1 cellular context compared by ENCODE assay signal in the genomic region with DNA sequence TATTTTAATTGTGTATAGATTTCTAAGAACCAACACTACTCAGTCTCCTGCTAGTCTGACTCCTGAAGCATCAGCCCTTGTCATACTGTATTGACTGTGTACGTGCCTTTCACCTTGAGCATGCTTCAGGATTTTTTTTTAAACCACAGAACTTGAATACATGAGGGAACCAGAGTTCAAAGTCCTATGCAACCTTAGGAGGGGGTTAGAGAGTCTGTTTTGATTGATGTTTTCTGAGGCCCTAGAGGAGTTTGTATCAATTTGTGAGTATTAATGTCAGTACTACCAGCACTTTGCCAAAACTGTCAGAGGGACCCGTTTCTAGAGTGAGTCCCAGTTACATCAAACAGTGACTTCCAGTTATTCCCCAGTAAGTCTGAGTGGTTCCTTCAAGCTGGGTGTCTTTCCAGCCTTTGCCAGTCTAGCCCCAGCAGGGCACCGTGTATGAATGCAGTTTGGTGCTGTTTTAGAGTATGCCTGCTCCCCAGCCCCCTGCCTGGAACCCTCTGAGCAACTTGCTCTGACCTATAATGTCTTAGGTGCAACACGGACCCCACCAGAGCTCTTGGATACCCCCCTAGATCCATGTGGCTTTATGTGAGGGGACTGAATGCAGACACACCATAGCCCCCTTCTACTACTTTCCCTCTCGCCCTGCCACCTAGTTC.
TF ChIP-seq lines count a peak whose summit lies in the region.

No MANE protein-coding gene starts in this region.

TF ChIP-seq in GM12878, 131 proteins besides CTCF, POLR2A, EP300 and RAD21:
- TF ChIP-seq, protein P1, sequence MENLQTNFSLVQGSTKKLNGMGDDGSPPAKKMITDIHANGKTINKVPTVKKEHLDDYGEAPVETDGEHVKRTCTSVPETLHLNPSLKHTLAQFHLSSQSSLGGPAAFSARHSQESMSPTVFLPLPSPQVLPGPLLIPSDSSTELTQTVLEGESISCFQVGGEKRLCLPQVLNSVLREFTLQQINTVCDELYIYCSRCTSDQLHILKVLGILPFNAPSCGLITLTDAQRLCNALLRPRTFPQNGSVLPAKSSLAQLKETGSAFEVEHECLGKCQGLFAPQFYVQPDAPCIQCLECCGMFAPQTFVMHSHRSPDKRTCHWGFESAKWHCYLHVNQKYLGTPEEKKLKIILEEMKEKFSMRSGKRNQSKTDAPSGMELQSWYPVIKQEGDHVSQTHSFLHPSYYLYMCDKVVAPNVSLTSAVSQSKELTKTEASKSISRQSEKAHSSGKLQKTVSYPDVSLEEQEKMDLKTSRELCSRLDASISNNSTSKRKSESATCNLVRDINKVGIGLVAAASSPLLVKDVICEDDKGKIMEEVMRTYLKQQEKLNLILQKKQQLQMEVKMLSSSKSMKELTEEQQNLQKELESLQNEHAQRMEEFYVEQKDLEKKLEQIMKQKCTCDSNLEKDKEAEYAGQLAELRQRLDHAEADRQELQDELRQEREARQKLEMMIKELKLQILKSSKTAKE (IDR thresholded peaks at IDR 0.05; ENCODE audit: low read depth, poor library complexity, severe bottlenecking), result peak; percentile 30
- TF ChIP-seq, protein P2, sequence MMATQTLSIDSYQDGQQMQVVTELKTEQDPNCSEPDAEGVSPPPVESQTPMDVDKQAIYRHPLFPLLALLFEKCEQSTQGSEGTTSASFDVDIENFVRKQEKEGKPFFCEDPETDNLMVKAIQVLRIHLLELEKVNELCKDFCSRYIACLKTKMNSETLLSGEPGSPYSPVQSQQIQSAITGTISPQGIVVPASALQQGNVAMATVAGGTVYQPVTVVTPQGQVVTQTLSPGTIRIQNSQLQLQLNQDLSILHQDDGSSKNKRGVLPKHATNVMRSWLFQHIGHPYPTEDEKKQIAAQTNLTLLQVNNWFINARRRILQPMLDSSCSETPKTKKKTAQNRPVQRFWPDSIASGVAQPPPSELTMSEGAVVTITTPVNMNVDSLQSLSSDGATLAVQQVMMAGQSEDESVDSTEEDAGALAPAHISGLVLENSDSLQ (IDR thresholded peaks at IDR 0.05), result peak; percentile 63
- 0 out of 2 replicates have a peak, but pooled peaks have one; percentile 21 for TF ChIP-seq LARP7 (IDR thresholded peaks at IDR 0.05)
- no peak for TF ChIP-seq SIX5 (IDR thresholded peaks at IDR 0.05; ENCODE audit: low read depth, low read length, severe bottlenecking)
- TF ChIP-seq, protein P3, sequence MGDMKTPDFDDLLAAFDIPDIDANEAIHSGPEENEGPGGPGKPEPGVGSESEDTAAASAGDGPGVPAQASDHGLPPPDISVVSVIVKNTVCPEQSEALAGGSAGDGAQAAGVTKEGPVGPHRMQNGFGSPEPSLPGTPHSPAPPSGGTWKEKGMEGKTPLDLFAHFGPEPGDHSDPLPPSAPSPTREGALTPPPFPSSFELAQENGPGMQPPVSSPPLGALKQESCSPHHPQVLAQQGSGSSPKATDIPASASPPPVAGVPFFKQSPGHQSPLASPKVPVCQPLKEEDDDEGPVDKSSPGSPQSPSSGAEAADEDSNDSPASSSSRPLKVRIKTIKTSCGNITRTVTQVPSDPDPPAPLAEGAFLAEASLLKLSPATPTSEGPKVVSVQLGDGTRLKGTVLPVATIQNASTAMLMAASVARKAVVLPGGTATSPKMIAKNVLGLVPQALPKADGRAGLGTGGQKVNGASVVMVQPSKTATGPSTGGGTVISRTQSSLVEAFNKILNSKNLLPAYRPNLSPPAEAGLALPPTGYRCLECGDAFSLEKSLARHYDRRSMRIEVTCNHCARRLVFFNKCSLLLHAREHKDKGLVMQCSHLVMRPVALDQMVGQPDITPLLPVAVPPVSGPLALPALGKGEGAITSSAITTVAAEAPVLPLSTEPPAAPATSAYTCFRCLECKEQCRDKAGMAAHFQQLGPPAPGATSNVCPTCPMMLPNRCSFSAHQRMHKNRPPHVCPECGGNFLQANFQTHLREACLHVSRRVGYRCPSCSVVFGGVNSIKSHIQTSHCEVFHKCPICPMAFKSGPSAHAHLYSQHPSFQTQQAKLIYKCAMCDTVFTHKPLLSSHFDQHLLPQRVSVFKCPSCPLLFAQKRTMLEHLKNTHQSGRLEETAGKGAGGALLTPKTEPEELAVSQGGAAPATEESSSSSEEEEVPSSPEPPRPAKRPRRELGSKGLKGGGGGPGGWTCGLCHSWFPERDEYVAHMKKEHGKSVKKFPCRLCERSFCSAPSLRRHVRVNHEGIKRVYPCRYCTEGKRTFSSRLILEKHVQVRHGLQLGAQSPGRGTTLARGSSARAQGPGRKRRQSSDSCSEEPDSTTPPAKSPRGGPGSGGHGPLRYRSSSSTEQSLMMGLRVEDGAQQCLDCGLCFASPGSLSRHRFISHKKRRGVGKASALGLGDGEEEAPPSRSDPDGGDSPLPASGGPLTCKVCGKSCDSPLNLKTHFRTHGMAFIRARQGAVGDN (IDR thresholded peaks at IDR 0.05), result peak; percentile 94
- no peak for TF ChIP-seq STAT3 (IDR thresholded peaks at IDR 0.05; ENCODE audit: low read depth, low read length)
- TF ChIP-seq ZNF24 (IDR thresholded peaks at IDR 0.05), result peak; percentile 92
- TF ChIP-seq HDGF (IDR thresholded peaks at IDR 0.05), result peak; percentile 21; the same call in 1 of the 2 replicates
- peak; percentile 44; the same call in 1 of the 2 replicates for TF ChIP-seq NBN (IDR thresholded peaks at IDR 0.05)
- 0 out of 2 replicates have a peak, but pooled peaks have one; percentile 14 for TF ChIP-seq BACH1 (IDR thresholded peaks at IDR 0.05; ENCODE audit: borderline replicate concordance)
- TF ChIP-seq JUND (IDR thresholded peaks at IDR 0.05; ENCODE audit: low read depth, low read length), result no peak
- TF ChIP-seq, protein P4, sequence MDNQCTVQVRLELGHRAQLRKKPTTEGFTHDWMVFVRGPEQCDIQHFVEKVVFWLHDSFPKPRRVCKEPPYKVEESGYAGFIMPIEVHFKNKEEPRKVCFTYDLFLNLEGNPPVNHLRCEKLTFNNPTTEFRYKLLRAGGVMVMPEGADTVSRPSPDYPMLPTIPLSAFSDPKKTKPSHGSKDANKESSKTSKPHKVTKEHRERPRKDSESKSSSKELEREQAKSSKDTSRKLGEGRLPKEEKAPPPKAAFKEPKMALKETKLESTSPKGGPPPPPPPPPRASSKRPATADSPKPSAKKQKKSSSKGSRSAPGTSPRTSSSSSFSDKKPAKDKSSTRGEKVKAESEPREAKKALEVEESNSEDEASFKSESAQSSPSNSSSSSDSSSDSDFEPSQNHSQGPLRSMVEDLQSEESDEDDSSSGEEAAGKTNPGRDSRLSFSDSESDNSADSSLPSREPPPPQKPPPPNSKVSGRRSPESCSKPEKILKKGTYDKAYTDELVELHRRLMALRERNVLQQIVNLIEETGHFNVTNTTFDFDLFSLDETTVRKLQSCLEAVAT (IDR thresholded peaks at IDR 0.05), result no peak; the same call in 1 of the 2 replicates
- TF ChIP-seq NR2C1 (IDR thresholded peaks at IDR 0.05), result 0 out of 2 replicates have a peak, but pooled peaks have one; percentile 23
- TF ChIP-seq ZNF384 (IDR thresholded peaks at IDR 0.05; ENCODE audit: borderline replicate concordance, low read depth, low read length), result peak; percentile 74; the same call in 1 of the 2 replicates
- peak; percentile 56; the same call in 1 of the 2 replicates for TF ChIP-seq RB1 (IDR thresholded peaks at IDR 0.05; ENCODE audit: borderline replicate concordance)
- TF ChIP-seq, protein P5, sequence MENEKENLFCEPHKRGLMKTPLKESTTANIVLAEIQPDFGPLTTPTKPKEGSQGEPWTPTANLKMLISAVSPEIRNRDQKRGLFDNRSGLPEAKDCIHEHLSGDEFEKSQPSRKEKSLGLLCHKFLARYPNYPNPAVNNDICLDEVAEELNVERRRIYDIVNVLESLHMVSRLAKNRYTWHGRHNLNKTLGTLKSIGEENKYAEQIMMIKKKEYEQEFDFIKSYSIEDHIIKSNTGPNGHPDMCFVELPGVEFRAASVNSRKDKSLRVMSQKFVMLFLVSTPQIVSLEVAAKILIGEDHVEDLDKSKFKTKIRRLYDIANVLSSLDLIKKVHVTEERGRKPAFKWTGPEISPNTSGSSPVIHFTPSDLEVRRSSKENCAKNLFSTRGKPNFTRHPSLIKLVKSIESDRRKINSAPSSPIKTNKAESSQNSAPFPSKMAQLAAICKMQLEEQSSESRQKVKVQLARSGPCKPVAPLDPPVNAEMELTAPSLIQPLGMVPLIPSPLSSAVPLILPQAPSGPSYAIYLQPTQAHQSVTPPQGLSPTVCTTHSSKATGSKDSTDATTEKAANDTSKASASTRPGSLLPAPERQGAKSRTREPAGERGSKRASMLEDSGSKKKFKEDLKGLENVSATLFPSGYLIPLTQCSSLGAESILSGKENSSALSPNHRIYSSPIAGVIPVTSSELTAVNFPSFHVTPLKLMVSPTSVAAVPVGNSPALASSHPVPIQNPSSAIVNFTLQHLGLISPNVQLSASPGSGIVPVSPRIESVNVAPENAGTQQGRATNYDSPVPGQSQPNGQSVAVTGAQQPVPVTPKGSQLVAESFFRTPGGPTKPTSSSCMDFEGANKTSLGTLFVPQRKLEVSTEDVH (IDR thresholded peaks at IDR 0.05; ENCODE audit: low read depth, partially characterized antibody), result no peak
- peak; percentile 52; the same call in 1 of the 2 replicates for TF ChIP-seq MTA2 (IDR thresholded peaks at IDR 0.05; ENCODE audit: low read depth)
- 0 out of 2 replicates have a peak, but pooled peaks have one; percentile 17 for TF ChIP-seq DPF2 (IDR thresholded peaks at IDR 0.05)
- TF ChIP-seq BHLHE40 (IDR thresholded peaks at IDR 0.05; ENCODE audit: borderline replicate concordance in 1 of 2, low read depth in 2 of 2, low read length in 1 of 2), result peak; percentile 31 to 71; a peak in 2 of 4 replicates
- 0 out of 2 replicates have a peak, but pooled peaks have one; percentile 34 for TF ChIP-seq SMARCA5 (IDR thresholded peaks at IDR 0.05)
- TF ChIP-seq, protein P6, sequence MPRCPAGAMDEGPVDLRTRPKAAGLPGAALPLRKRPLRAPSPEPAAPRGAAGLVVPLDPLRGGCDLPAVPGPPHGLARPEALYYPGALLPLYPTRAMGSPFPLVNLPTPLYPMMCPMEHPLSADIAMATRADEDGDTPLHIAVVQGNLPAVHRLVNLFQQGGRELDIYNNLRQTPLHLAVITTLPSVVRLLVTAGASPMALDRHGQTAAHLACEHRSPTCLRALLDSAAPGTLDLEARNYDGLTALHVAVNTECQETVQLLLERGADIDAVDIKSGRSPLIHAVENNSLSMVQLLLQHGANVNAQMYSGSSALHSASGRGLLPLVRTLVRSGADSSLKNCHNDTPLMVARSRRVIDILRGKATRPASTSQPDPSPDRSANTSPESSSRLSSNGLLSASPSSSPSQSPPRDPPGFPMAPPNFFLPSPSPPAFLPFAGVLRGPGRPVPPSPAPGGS (IDR thresholded peaks at IDR 0.05; ENCODE audit: borderline replicate concordance, insufficient read depth, low read depth, low read length, poor library complexity, severe bottlenecking), result no peak
- TF ChIP-seq RUNX3 (IDR thresholded peaks at IDR 0.05; ENCODE audit: low read length), result peak; percentile 78
- TF ChIP-seq IKZF2 (IDR thresholded peaks at IDR 0.05), result peak; percentile 16 to 34; a peak in 2 of 4 replicates
- 0 out of 2 replicates have a peak, but pooled peaks have one; percentile 28 for TF ChIP-seq NR2F1 (conservative IDR thresholded peaks at IDR 0.05)
TF ChIP-seq in GM12878: peak in this region for 18.
